ENCODE assay signal across 19 cellular contexts in genomic region chr13:106176103-106176502, GRCh38.
DNase-seq lines count a peak whose midpoint lies in the region; ATAC-seq and TF ChIP-seq lines count a peak whose summit lies in the region.
"Had no signal": no experiment of that assay in that cellular context is flagged by ENCODE, and none has a peak within 500 bp of the region (broad histone marks: within the 10 kb centered on the region; RNA-seq: fewer than 3 reads in every experiment).

No MANE protein-coding gene starts in this region.

- H3K27ac ChIP-seq in hepatocyte: no peak overlapping the region
- H3K27ac ChIP-seq: adrenal gland, HL-60, psoas muscle, SK-N-MC had no signal

- no peaks in the 10 kb centered on the region for H4K20me1 ChIP-seq in hepatocyte (ENCODE audit: insufficient read depth, poor library complexity, severe bottlenecking)

- peak; percentile 11 for DNase-seq in AG08396 (ENCODE audit: low spot score)
- peak; percentile 22 for DNase-seq in HFF-Myc (ENCODE audit: extremely low read depth, low read depth)
- peak; percentile 13 for DNase-seq in adipocyte (ENCODE audit: low read depth)
- no peak for DNase-seq in hepatocyte (ENCODE audit: low spot score)
- DNase-seq: activated CD4-positive, alpha-beta memory T cell treated with anti-CD3 and anti-CD28 coated beads, Interleukin-2, amount 10 ng/mL, durations not matched to agents 7 days and 5 days; activated T-cell treated with anti-CD3 and anti-CD28 coated beads, Interleukin-2, amount 50 U/mL, for 48 hours; adrenal gland; AML-193; KBM-7; naive B cell; NCI-H1436 treated with DMSO at 0.1 percent for 48 hours; psoas muscle; stimulated activated naive CD8-positive, alpha-beta T cell treated with anti-CD3 and anti-CD28 coated beads, Interleukin-15, amount 100 ng/mL, for 72 hours had no signal

- H3K9me3 ChIP-seq in adipocyte (ENCODE audit: control insufficient read depth, low read length) (no peaks in the 10 kb centered on the region), hepatocyte (ENCODE audit: low read depth) (no peaks in the 10 kb centered on the region)
- H3K9me3 ChIP-seq: adrenal gland, psoas muscle had no signal

- no peaks in the 10 kb centered on the region for H3K79me2 ChIP-seq in hepatocyte

- no peak for TF ChIP-seq CTCF in HFF-Myc (IDR thresholded peaks at IDR 0.05; ENCODE audit: low read depth, low read length, missing control alignments)
- no peak for TF ChIP-seq CTCF in hepatocyte (IDR thresholded peaks at IDR 0.05; ENCODE audit: poor library complexity)

- 48% methylated on average over 4 of the region's 4 CpGs for WGBS in hepatocyte (ENCODE audit: low lambda C conversion rate, missing lambda C conversion rate)

- H3K36me3 ChIP-seq in adipocyte (ENCODE audit: control insufficient read depth, insufficient read depth, low read length, severe bottlenecking) (no peaks in the 10 kb centered on the region), hepatocyte (replicated peaks; ENCODE audit: insufficient read depth, low read depth) (no peaks in the 10 kb centered on the region)
- H3K36me3 ChIP-seq: adrenal gland had no signal

- H2AFZ ChIP-seq in hepatocyte: no peak overlapping the region

- peaks cover 7% of the 10 kb centered on the region for H3K4me1 ChIP-seq in adipocyte (ENCODE audit: control insufficient read depth, insufficient read depth, low read length)
- peaks cover 2% of the 10 kb centered on the region for H3K4me1 ChIP-seq in hepatocyte (ENCODE audit: insufficient read depth)
- H3K4me1 ChIP-seq: adrenal gland, psoas muscle had no signal

- peak overlapping the region; percentile 38 for H3K4me2 ChIP-seq in hepatocyte

- no peaks in the 10 kb centered on the region for H3K9me2 ChIP-seq in hepatocyte (replicated peaks; ENCODE audit: insufficient read depth)

- ATAC-seq in GM21529 (IDR thresholded peaks at IDR 0.05; ENCODE audit: unreplicated experiment) (no peak), HG03139 (IDR thresholded peaks at IDR 0.05; ENCODE audit: unreplicated experiment) (no peak), esophagus mucosa (no peak), HG03097 (IDR thresholded peaks at IDR 0.05; ENCODE audit: low FRiP score, unreplicated experiment) (no peak)
- ATAC-seq: psoas muscle; stimulated activated naive CD8-positive, alpha-beta T cell treated with anti-CD3 and anti-CD28 coated beads, Interleukin-15, amount 100 ng/mL, for 72 hours had no signal

- H3K9ac ChIP-seq in adipocyte (ENCODE audit: low read length): no peak overlapping the region

- H3K4me3 ChIP-seq in HFF-Myc (replicated peaks; ENCODE audit: low read depth, low read length) (no peak overlapping the region), adipocyte (ENCODE audit: low read length) (peak overlapping the region; percentile 8), hepatocyte (no peak overlapping the region)
- H3K4me3 ChIP-seq: adrenal gland, psoas muscle, SK-N-MC had no signal

- H3K27me3 ChIP-seq in adipocyte (replicated peaks; ENCODE audit: control insufficient read depth, insufficient read depth, low read length) (no peaks in the 10 kb centered on the region), hepatocyte (no peaks in the 10 kb centered on the region)
- H3K27me3 ChIP-seq: adrenal gland had no signal
